In genomic region chr9:136436055-136436634, GRCh38 we compare ENCODE assay signal across 16 cellular contexts. TPM values are rescaled to one million over a fixed set of nuclear protein-coding genes. Genes with fewer than 3 reads are reported as not detected.
A peak's percentile ranks its signal among the peaks of the same experiment; 100 is the strongest.
DNase-seq lines count a peak whose midpoint lies in the region; ATAC-seq and TF ChIP-seq lines count a peak whose summit lies in the region.
"Had no signal": no experiment of that assay in that cellular context is flagged by ENCODE, and none has a peak within 500 bp of the region (broad histone marks: within the 10 kb centered on the region; RNA-seq: fewer than 3 reads in every experiment).

No MANE protein-coding gene starts in this region.

- H4K20me1 ChIP-seq in SK-N-SH (ENCODE audit: insufficient read depth): peaks cover 68% of the 10 kb centered on the region

- H3K4me1 Mint-ChIP-seq in HFFc6 (ENCODE audit: low read depth): peaks cover 22% of the 10 kb centered on the region
- peaks cover 23 to 27% of the 10 kb centered on the region in 2 donors for H3K4me1 Mint-ChIP-seq in effector memory CD8-positive, alpha-beta T cell (ENCODE audit: low read depth in 2 of 2)

- H3K36me3 ChIP-seq in SK-N-SH (replicated peaks in 1 of 2; ENCODE audit: control insufficient read depth in 1 of 2, insufficient read depth in 2 of 2, low read length in 1 of 2): peaks cover 0 to 35% of the 10 kb centered on the region in 2 experiments
- peaks cover 12 to 65% of the 10 kb centered on the region in 2 donors for H3K36me3 ChIP-seq in neuronal stem cell (replicated peaks in 1 of 2; ENCODE audit: control insufficient read depth in 2 of 2, insufficient read depth in 2 of 2, low read length in 2 of 2)

- no peak overlapping the region for H3K9ac ChIP-seq in SK-N-SH
- peak overlapping the region; percentile 70 for H3K9ac ChIP-seq in neuronal stem cell (ENCODE audit: low read depth, low read length, poor library complexity)

- peaks cover 13% of the 10 kb centered on the region for H3F3A ChIP-seq in SK-N-SH (replicated peaks; ENCODE audit: insufficient read depth)

- peaks cover 65% of the 10 kb centered on the region for H3K79me2 ChIP-seq in SK-N-SH (ENCODE audit: insufficient read depth)

- H3K18ac ChIP-seq in neuronal stem cell (ENCODE audit: low read length): no peak overlapping the region

- peaks cover 18% of the 10 kb centered on the region for H3K79me1 ChIP-seq in neuronal stem cell (ENCODE audit: low read depth, low read length)

- peak overlapping the region; percentile 95; the same call in 1 of the 2 replicates for H3K4me2 ChIP-seq in SK-N-SH
- no peak overlapping the region for H3K4me2 ChIP-seq in neuronal stem cell (ENCODE audit: insufficient read depth, low read length, poor library complexity, severe bottlenecking)

- POLR2A ChIA-PET in SK-N-SH (lab: Yijun Ruan, JAX): interaction anchor here (1.1 kb wide), 1 partner anchor 12 kb away, joined by 3 read pairs; no protein-coding TSS in a partner anchor

- H3K4me3 Mint-ChIP-seq in HFFc6: peak overlapping the region; percentile 93
- peak overlapping the region; percentile 82 to 84 for H3K4me3 Mint-ChIP-seq in effector memory CD8-positive, alpha-beta T cell
- H3K4me3 Mint-ChIP-seq: activated naive CD4-positive, alpha-beta T cell treated with anti-CD3 and anti-CD28 coated beads for 36 hours; CD14-positive monocyte had no signal

- CTCF ChIA-PET in SK-N-SH (lab: Yijun Ruan, JAX): no interaction called here

- no peak overlapping the region; the same call in 1 of the 2 replicates for H3K27ac Mint-ChIP-seq in HFFc6
- peak overlapping the region in 1 of 2 donors; percentile 56 for H3K27ac Mint-ChIP-seq in effector memory CD8-positive, alpha-beta T cell
- H3K27ac Mint-ChIP-seq: activated naive CD4-positive, alpha-beta T cell treated with anti-CD3 and anti-CD28 coated beads for 36 hours; CD14-positive monocyte had no signal

- H3K9me3 ChIP-seq in SK-N-SH: no peaks in the 10 kb centered on the region
- H3K9me3 ChIP-seq in neuronal stem cell (replicated peaks in 1 of 2; ENCODE audit: control insufficient read depth in 2 of 2, insufficient read depth in 1 of 2, low read depth in 1 of 2, low read length in 2 of 2): no peaks in the 10 kb centered on the region

- ATAC-seq in SK-N-SH treated with all-trans-retinoic acid at 6 μM for 48 hours: no peak
- ATAC-seq in effector memory CD8-positive, alpha-beta T cell (replicated peaks): no peak
- no peak for ATAC-seq in stimulated activated naive CD8-positive, alpha-beta T cell treated with anti-CD3 and anti-CD28 coated beads, Interleukin-15, Interleukin-2, amounts not matched to agents 100 U/mL and 50 U/mL, for 24 hours
- ATAC-seq: left cardiac atrium had no signal

- H3K27ac ChIP-seq in SK-N-SH (ENCODE audit: low read depth in 2 of 2, low read length in 1 of 2): no peak overlapping the region
- no peak overlapping the region for H3K27ac ChIP-seq in neuronal stem cell (replicated peaks; ENCODE audit: low read length)
- H3K27ac ChIP-seq: 22Rv1, GM23248 had no signal

- no peaks in the 10 kb centered on the region for H3K9me2 ChIP-seq in SK-N-SH

- no peak overlapping the region for H2BK5ac ChIP-seq in neuronal stem cell (ENCODE audit: low read length)

- no peak overlapping the region for H2BK120ac ChIP-seq in neuronal stem cell (ENCODE audit: low read depth, low read length)

- no peak for DNase-seq in SK-N-SH
- DNase-seq in HFFc6: no peak
- no peak for DNase-seq in effector memory CD8-positive, alpha-beta T cell
- DNase-seq in neuronal stem cell (ENCODE audit: low spot score): no peak
- DNase-seq in DMS79 (lab: John Stamatoyannopoulos, UW): no peak
- no peak for DNase-seq in NCI-H1092 treated with DMSO at 0.1 percent for 48 hours (lab: John Stamatoyannopoulos, UW)
- DNase-seq in stimulated activated naive CD8-positive, alpha-beta T cell treated with anti-CD3 and anti-CD28 coated beads, Interleukin-15, Interleukin-2, amounts not matched to agents 100 U/mL and 50 U/mL, for 24 hours: no peak
- DNase-seq: activated naive CD4-positive, alpha-beta T cell treated with anti-CD3 and anti-CD28 coated beads for 36 hours; GM23248; Kasumi-1; left cardiac atrium; NCI-H1436 treated with DMSO at 0.1 percent for 48 hours; NCI-H510A treated with DMSO at 0.1 percent for 48 hours had no signal

- no peak overlapping the region for H2BK12ac ChIP-seq in neuronal stem cell (ENCODE audit: low read length)

- H2AK5ac ChIP-seq in neuronal stem cell (ENCODE audit: low read depth, low read length): no peak overlapping the region

- H3K4me1 ChIP-seq in SK-N-SH (ENCODE audit: control insufficient read depth in 1 of 2, insufficient read depth in 2 of 2, low read depth in 1 of 2, low read length in 1 of 2) (peaks cover 0 to 21% of the 10 kb centered on the region in 2 experiments; a peak in 1 of 4 replicates), neuronal stem cell (ENCODE audit: control insufficient read depth in 2 of 2, insufficient read depth in 1 of 2, low read depth in 1 of 2, low read length in 2 of 2) (peaks cover 8 to 17% of the 10 kb centered on the region in 2 donors)

- peaks cover 9% of the 10 kb centered on the region; the same call in 1 of the 2 replicates for H3K27me3 Mint-ChIP-seq in HFFc6 (ENCODE audit: insufficient read depth)
- H3K27me3 Mint-ChIP-seq in effector memory CD8-positive, alpha-beta T cell: no peaks in the 10 kb centered on the region

- H3K27me3 ChIP-seq in SK-N-SH (ENCODE audit: insufficient read depth): no peaks in the 10 kb centered on the region
- no peaks in the 10 kb centered on the region for H3K27me3 ChIP-seq in neuronal stem cell (ENCODE audit: control insufficient read depth in 3 of 3, insufficient read depth in 3 of 3, low read depth in 1 of 3, low read length in 3 of 3)

- no peak overlapping the region for H4K8ac ChIP-seq in neuronal stem cell (ENCODE audit: low read depth, low read length)

- H3K14ac ChIP-seq in neuronal stem cell (ENCODE audit: low read length): no peak overlapping the region

- WGBS in SK-N-SH (ENCODE audit: low lambda C conversion rate): 91% methylated on average over 16 of the region's 25 CpGs
- no CpG with 5 or more reads among the region's 25 CpGs for WGBS in neuronal stem cell (ENCODE audit: extremely low coverage in 2 of 2, insufficient read length in 2 of 2, insufficient replicate concordance in 1 of 2), 2 donors

- H4K91ac ChIP-seq in neuronal stem cell (ENCODE audit: low read depth, low read length, poor library complexity): no peak overlapping the region

- no peak for TF ChIP-seq RAD21 in SK-N-SH (IDR thresholded peaks at IDR 0.05; ENCODE audit: low read length)

- TF ChIP-seq CTCF in SK-N-SH (IDR thresholded peaks at IDR 0.05): no peak
- TF ChIP-seq CTCF in HFFc6 (IDR thresholded peaks at IDR 0.05): no peak

- peaks cover 14% of the 10 kb centered on the region for H3K36me3 Mint-ChIP-seq in HFFc6 (ENCODE audit: low read depth)
- H3K36me3 Mint-ChIP-seq in effector memory CD8-positive, alpha-beta T cell (ENCODE audit: insufficient read depth): peaks cover 17% of the 10 kb centered on the region

- H2AFZ ChIP-seq in SK-N-SH (ENCODE audit: low read depth) (no peak overlapping the region), neuronal stem cell (ENCODE audit: low read length) (no peak overlapping the region)
- H2AFZ ChIP-seq: GM23248 had no signal

- no peak for TF ChIP-seq EP300 in SK-N-SH (IDR thresholded peaks at IDR 0.05; ENCODE audit: borderline replicate concordance in 1 of 2, low read depth in 1 of 2, low read length in 1 of 2)

- no peak overlapping the region for H3K4ac ChIP-seq in neuronal stem cell (ENCODE audit: low read length)

- H3K9me3 Mint-ChIP-seq in HFFc6: no peaks in the 10 kb centered on the region
- H3K9me3 Mint-ChIP-seq in effector memory CD8-positive, alpha-beta T cell: no peaks in the 10 kb centered on the region
- H3K9me3 Mint-ChIP-seq: activated naive CD4-positive, alpha-beta T cell treated with anti-CD3 and anti-CD28 coated beads for 36 hours; CD14-positive monocyte had no signal

- no peak overlapping the region for H3K23ac ChIP-seq in neuronal stem cell (ENCODE audit: low read depth, low read length, poor library complexity)

- no peak overlapping the region for H3K4me3 ChIP-seq in SK-N-SH (ENCODE audit: low read depth in 2 of 2, low read length in 1 of 2)
- H3K4me3 ChIP-seq in neuronal stem cell (ENCODE audit: low read length in 2 of 2): no peak overlapping the region

- no peak overlapping the region for H2BK15ac ChIP-seq in neuronal stem cell (ENCODE audit: low read length)

TF ChIP-seq in SK-N-SH treated with all-trans-retinoic acid at 6 μM for 48 hours, 23 proteins besides CTCF, POLR2A, EP300 and RAD21:
- no peak for TF ChIP-seq ISL1 (CRISPR knock-in tag; IDR thresholded peaks at IDR 0.05)

RNA-seq across cellular contexts. Expression of gene INPP5E, which starts 3.5 kb away (rescaled TPM):
- 10.5 and 12.8 TPM in 2 replicates for polyA plus RNA-seq in SK-N-SH (2012; rRNA removed)
- polyA plus RNA-seq in SK-N-SH (2012; cell fraction: cytosol; rRNA removed): 5.2 and 7.4 TPM in 2 replicates
- polyA plus RNA-seq in SK-N-SH (2012; cell fraction: nucleus; rRNA removed): 47.7 and 56.9 TPM in 2 replicates
- total RNA-seq in HFFc6 (2021; fragmentation: NEBNext Ultra II Directional; extraction: Animal tissue kit (Norgen Biotek cat#: 25700)): 10 to 100 TPM; 11.5 to 14.0 (median 12.3) TPM
- 17.9 TPM for polyA plus RNA-seq in neuronal stem cell (2013, experiment 1 of 2)
- polyA plus RNA-seq in neuronal stem cell (2013, experiment 2 of 2): 17.2 TPM

RNA-seq across cellular contexts. Expression of gene PMPCA, which starts 25.7 kb away (rescaled TPM):
- 125 and 134 TPM in 2 replicates for polyA plus RNA-seq in SK-N-SH (2012; rRNA removed)
- 89.7 and 105 TPM in 2 replicates for polyA plus RNA-seq in SK-N-SH (2012; cell fraction: cytosol; rRNA removed)
- polyA plus RNA-seq in SK-N-SH (2012; cell fraction: nucleus; rRNA removed): 261 and 287 TPM in 2 replicates
- 10 to 100 TPM; 69.1 to 81.0 (median 75.9) TPM for total RNA-seq in HFFc6 (2021; fragmentation: NEBNext Ultra II Directional; extraction: Animal tissue kit (Norgen Biotek cat#: 25700))
- polyA plus RNA-seq in neuronal stem cell (2013, experiment 1 of 2): 37.1 TPM
- 37.8 TPM for polyA plus RNA-seq in neuronal stem cell (2013, experiment 2 of 2)

RNA-seq across cellular contexts. Expression of gene ENTR1, which starts 25.7 kb away (rescaled TPM):
- polyA plus RNA-seq in SK-N-SH (2012; rRNA removed): 71.3 and 75.0 TPM in 2 replicates
- 50.1 and 53.1 TPM in 2 replicates for polyA plus RNA-seq in SK-N-SH (2012; cell fraction: cytosol; rRNA removed)
- 216 and 221 TPM in 2 replicates for polyA plus RNA-seq in SK-N-SH (2012; cell fraction: nucleus; rRNA removed)
- total RNA-seq in HFFc6 (2021; fragmentation: NEBNext Ultra II Directional; extraction: Animal tissue kit (Norgen Biotek cat#: 25700)): 10 to 100 TPM; 40.8 to 55.1 (median 43.7) TPM
- 53.7 TPM for polyA plus RNA-seq in neuronal stem cell (2013, experiment 1 of 2)
- 51.2 TPM for polyA plus RNA-seq in neuronal stem cell (2013, experiment 2 of 2)

RNA-seq across cellular contexts. Expression of gene SNAPC4, which starts 36.2 kb away (rescaled TPM):
- polyA plus RNA-seq in SK-N-SH (2012; rRNA removed): 7.7 and 9.2 TPM in 2 replicates
- polyA plus RNA-seq in SK-N-SH (2012; cell fraction: cytosol; rRNA removed): 3.5 and 4.8 TPM in 2 replicates
- 46.5 and 53.2 TPM in 2 replicates for polyA plus RNA-seq in SK-N-SH (2012; cell fraction: nucleus; rRNA removed)
- 1 to 10 TPM; 6.2 to 9.4 (median 6.5) TPM for total RNA-seq in HFFc6 (2021; fragmentation: NEBNext Ultra II Directional; extraction: Animal tissue kit (Norgen Biotek cat#: 25700))
- 7.2 TPM for polyA plus RNA-seq in neuronal stem cell (2013, experiment 1 of 2)
- 7.1 TPM for polyA plus RNA-seq in neuronal stem cell (2013, experiment 2 of 2)

RNA-seq across cellular contexts. Expression of gene SEC16A, which starts 46.7 kb away (rescaled TPM):
- polyA plus RNA-seq in SK-N-SH (2012; rRNA removed): 14.8 and 25.9 TPM in 2 replicates
- polyA plus RNA-seq in SK-N-SH (2012; cell fraction: cytosol; rRNA removed): 17.4 and 19.1 TPM in 2 replicates
- 87.5 and 96.8 TPM in 2 replicates for polyA plus RNA-seq in SK-N-SH (2012; cell fraction: nucleus; rRNA removed)
- total RNA-seq in HFFc6 (2021; fragmentation: NEBNext Ultra II Directional; extraction: Animal tissue kit (Norgen Biotek cat#: 25700)): 10 to 100 TPM; 63.2 to 98.6 (median 75.5) TPM
- polyA plus RNA-seq in neuronal stem cell (2013, experiment 1 of 2): 14.7 TPM
- 15.9 TPM for polyA plus RNA-seq in neuronal stem cell (2013, experiment 2 of 2)
